Comparison of ENCODE assay signal across 8 cellular contexts in the genomic region with DNA sequence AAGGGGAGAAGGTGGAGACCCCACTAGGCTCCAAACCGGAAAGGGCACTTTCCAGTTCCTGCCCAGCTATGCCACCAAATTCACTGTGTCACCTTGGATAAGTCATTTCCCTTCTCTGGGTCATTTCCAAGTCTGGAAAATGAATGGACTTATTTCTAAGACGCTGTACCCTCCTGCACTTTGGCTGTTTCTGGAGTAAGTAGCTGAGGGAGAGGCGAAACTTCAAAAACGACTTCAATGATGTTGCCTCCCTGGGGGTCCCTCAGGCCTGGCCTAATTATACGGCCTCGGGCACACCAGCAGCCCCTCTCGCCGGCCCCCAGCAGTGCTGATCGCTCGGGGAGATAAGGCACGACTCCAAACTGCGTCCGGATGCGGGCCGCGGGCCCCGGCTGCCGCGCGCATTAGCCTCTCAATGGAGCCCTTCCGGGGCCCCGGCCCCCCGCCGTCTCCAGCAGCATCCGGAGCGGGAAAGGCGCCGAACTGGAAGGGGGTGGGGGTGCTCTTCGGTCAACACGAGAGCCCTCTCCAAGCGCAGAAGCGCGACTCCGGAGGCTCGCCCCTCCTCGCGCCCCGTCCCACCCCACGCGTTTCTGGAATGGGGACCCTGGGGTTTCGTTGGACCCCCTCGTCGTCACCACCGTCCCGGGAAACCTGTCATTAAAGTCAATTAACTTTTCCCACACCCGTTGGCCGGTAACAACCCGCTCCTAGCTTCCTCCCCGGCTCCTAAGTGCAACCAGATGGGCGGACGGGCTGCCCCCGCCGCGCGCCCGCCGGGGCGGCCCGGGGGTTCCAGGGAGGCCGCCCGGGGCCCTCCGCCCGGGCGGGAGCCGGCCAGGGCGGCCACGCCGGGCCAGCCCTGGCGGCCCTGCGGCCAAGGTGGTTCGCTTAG. TPM values are rescaled to one million over a fixed set of nuclear protein-coding genes. Genes with fewer than 3 reads are reported as not detected.
DNase-seq lines count a peak whose midpoint lies in the region; ATAC-seq lines count a peak whose summit lies in the region.

No MANE protein-coding gene starts in this region.

- peak overlapping the region; percentile 100 for H2BK5ac ChIP-seq in trophoblast cell (ENCODE audit: low read depth, low read length, poor library complexity)

- ATAC-seq in Right ventricle myocardium superior (ENCODE audit: poor library complexity): peak; percentile 25
- no peak for ATAC-seq in HG03039 (IDR thresholded peaks at IDR 0.05; ENCODE audit: unreplicated experiment)
- ATAC-seq in GM21447 (IDR thresholded peaks at IDR 0.05; ENCODE audit: unreplicated experiment): no peak

- peak overlapping the region; percentile 100 for H3K27ac ChIP-seq in trophoblast cell (ENCODE audit: low read depth, low read length)

- peaks cover 2% of the 10 kb centered on the region for H3K9me3 ChIP-seq in trophoblast cell (ENCODE audit: insufficient read depth, low read depth, low read length)

- H3K4me3 ChIP-seq in trophoblast cell (ENCODE audit: low read depth, low read length): no peak overlapping the region

- H2BK120ac ChIP-seq in trophoblast cell (ENCODE audit: insufficient read depth, low read length, poor library complexity): peak overlapping the region; percentile 99

- H2AK5ac ChIP-seq in trophoblast cell (ENCODE audit: low read length): no peak overlapping the region

- H3K9ac ChIP-seq in trophoblast cell (ENCODE audit: low read length): no peak overlapping the region

- H4K91ac ChIP-seq in trophoblast cell (ENCODE audit: low read depth, low read length): peak overlapping the region; percentile 99

- DNase-seq in NCI-H345 (lab: John Stamatoyannopoulos, UW) (peak; percentile 79), NCI-H345 treated with DMSO at 0.1 percent for 48 hours (lab: John Stamatoyannopoulos, UW; ENCODE audit: unreplicated experiment) (no peak), NCI-H2107 treated with DMSO at 0.1 percent for 48 hours (lab: John Stamatoyannopoulos, UW; ENCODE audit: unreplicated experiment) (peak; percentile 58), Right ventricle myocardium superior (peak; percentile 76), trophoblast cell (peak; percentile 70 to 83)
- DNase-seq in activated naive CD4-positive, alpha-beta T cell treated with Interleukin-2 at 50 U/mL for 16 hours: peak; percentile 8

- intact Hi-C loops in Right ventricle myocardium superior (cut with DNase I): loop anchor here (5.0 kb wide), 2 partner anchors 112 to 177 kb away; no protein-coding TSS in a partner anchor

- H2AFZ ChIP-seq in trophoblast cell (ENCODE audit: insufficient read depth, low read length, poor library complexity): peak overlapping the region; percentile 81

- peaks cover 6 to 7% of the 10 kb centered on the region in 2 experiments for H3K36me3 ChIP-seq in trophoblast cell (ENCODE audit: control insufficient read depth in 1 of 2, insufficient read depth in 2 of 2, low read length in 2 of 2)

- H3K4me2 ChIP-seq in trophoblast cell (ENCODE audit: low read length): peak overlapping the region; percentile 69

- H2BK12ac ChIP-seq in trophoblast cell (ENCODE audit: low read length): peak overlapping the region; percentile 96

- H3K79me2 ChIP-seq in trophoblast cell (ENCODE audit: control insufficient read depth, insufficient read depth, low read length, poor library complexity): peaks cover 19% of the 10 kb centered on the region

- H4K12ac ChIP-seq in trophoblast cell (ENCODE audit: low read depth, low read length): peak overlapping the region; percentile 76

- peak overlapping the region; percentile 89 for H4K8ac ChIP-seq in trophoblast cell (ENCODE audit: low read depth, low read length)

- no CpG with 5 or more reads among the region's 71 CpGs for WGBS in trophoblast cell (ENCODE audit: extremely low coverage, insufficient coverage, insufficient read length)

- H3K14ac ChIP-seq in trophoblast cell (ENCODE audit: low read length): peak overlapping the region; percentile 92

- H3K4me1 ChIP-seq in trophoblast cell (ENCODE audit: control insufficient read depth in 1 of 2, insufficient read depth in 2 of 2, low read length in 2 of 2): peaks cover 17 to 28% of the 10 kb centered on the region in 2 experiments

- peaks cover 33% of the 10 kb centered on the region for H3K79me1 ChIP-seq in trophoblast cell (ENCODE audit: low read length)

- no peaks in the 10 kb centered on the region for H3K27me3 ChIP-seq in trophoblast cell (ENCODE audit: insufficient read depth, low read length)

- no peak overlapping the region for H3K23ac ChIP-seq in trophoblast cell (ENCODE audit: low read length)

- H3K18ac ChIP-seq in trophoblast cell (ENCODE audit: low read length): peak overlapping the region; percentile 85

- H3K4ac ChIP-seq in trophoblast cell (ENCODE audit: low read depth, low read length): peak overlapping the region; percentile 93

RNA-seq across cellular contexts. Expression of a gene that starts 4.8 kb away (rescaled TPM):
- 11.1 TPM for total RNA-seq in Right ventricle myocardium superior
- polyA plus RNA-seq in trophoblast cell (2013): 62.4 and 67.6 TPM in 2 replicates
